Comparison of ENCODE assay signal across 7 cellular contexts in genomic region chr3:189233225-189233858, GRCh38.
A peak's percentile ranks its signal among the peaks of the same experiment; 100 is the strongest.
DNase-seq lines count a peak whose midpoint lies in the region; ATAC-seq and TF ChIP-seq lines count a peak whose summit lies in the region.

No MANE protein-coding gene starts in this region.

- H3K36me3 Mint-ChIP-seq in endothelial cell (ENCODE audit: low read depth, unreplicated experiment): no peaks in the 10 kb centered on the region

- no peak overlapping the region for H3K9ac ChIP-seq in mesendoderm (ENCODE audit: low read length)

- H3K4me3 Mint-ChIP-seq in endothelial cell (ENCODE audit: unreplicated experiment): no peak overlapping the region

- H3K56ac ChIP-seq in mesendoderm (ENCODE audit: low read length): no peak overlapping the region

- no peaks in the 10 kb centered on the region for H3K79me2 ChIP-seq in mesendoderm (ENCODE audit: control insufficient read depth, insufficient read depth, low read length)

- no peak overlapping the region for H2BK5ac ChIP-seq in mesendoderm (ENCODE audit: low read length)

- H3K27me3 Mint-ChIP-seq in endothelial cell (ENCODE audit: unreplicated experiment): peaks cover 1% of the 10 kb centered on the region

- H3K27me3 ChIP-seq in RWPE2 (ENCODE audit: insufficient read depth, poor library complexity, severe bottlenecking) (no peaks in the 10 kb centered on the region), mesendoderm (ENCODE audit: insufficient read depth, low read length, poor library complexity) (no peaks in the 10 kb centered on the region), upper lobe of right lung (no peaks in the 10 kb centered on the region)

- H3K23ac ChIP-seq in mesendoderm (ENCODE audit: low read length): no peak overlapping the region

- no peak overlapping the region for H2AK5ac ChIP-seq in mesendoderm (ENCODE audit: low read length)

- WGBS in mesendoderm (ENCODE audit: extremely low coverage, insufficient coverage, low lambda C conversion rate): no CpG with 5 or more reads among the region's 5 CpGs

- H3K4me2 ChIP-seq in mesendoderm (ENCODE audit: low read length): no peak overlapping the region

- no peak overlapping the region for H4K5ac ChIP-seq in mesendoderm (ENCODE audit: low read length)

- no peak overlapping the region for H3K4ac ChIP-seq in mesendoderm (ENCODE audit: low read depth, low read length)

- H3K4me1 Mint-ChIP-seq in endothelial cell (ENCODE audit: unreplicated experiment): peaks cover 22% of the 10 kb centered on the region

- H2BK15ac ChIP-seq in mesendoderm (replicated peaks; ENCODE audit: low read depth): no peak overlapping the region

- no peak overlapping the region for H3K27ac Mint-ChIP-seq in endothelial cell (ENCODE audit: unreplicated experiment)

- no peak overlapping the region for H4K8ac ChIP-seq in mesendoderm (ENCODE audit: low read depth, low read length)

- H3K4me1 ChIP-seq in RWPE2 (ENCODE audit: insufficient read depth, poor library complexity, severe bottlenecking) (no peaks in the 10 kb centered on the region), mesendoderm (ENCODE audit: control insufficient read depth, low read depth, low read length) (no peaks in the 10 kb centered on the region), upper lobe of right lung (no peaks in the 10 kb centered on the region)

- H3K4me3 ChIP-seq in RWPE2 (ENCODE audit: severe bottlenecking): no peak overlapping the region
- H3K4me3 ChIP-seq in mesendoderm (ENCODE audit: low read length): no peak overlapping the region
- H3K4me3 ChIP-seq in upper lobe of right lung: no peak overlapping the region

- ATAC-seq in RWPE2 (ENCODE audit: low read depth): peak; percentile 83
- ATAC-seq in upper lobe of right lung: peak; percentile 91

- no peaks in the 10 kb centered on the region for H3K79me1 ChIP-seq in mesendoderm (ENCODE audit: low read length)

- TF ChIP-seq CTCF in RWPE2 (IDR thresholded peaks at IDR 0.05; ENCODE audit: poor library complexity, severe bottlenecking) (peak; percentile 87), endothelial cell (IDR thresholded peaks at IDR 0.05; ENCODE audit: unreplicated experiment) (peak; percentile 42), upper lobe of right lung (IDR thresholded peaks at IDR 0.05) (peak; percentile 63)

- DNase-seq in GM03348 (ENCODE audit: low spot score) (peak; percentile 85), LoVo (ENCODE audit: low spot score) (peak; percentile 65), RWPE2 (ENCODE audit: low spot score) (no peak), endothelial cell (ENCODE audit: low spot score) (peak; percentile 57), mesendoderm (peak; percentile 81), upper lobe of right lung (no peak)
- DNase-seq in activated CD4-positive, CD25-positive, alpha-beta regulatory T cell treated with anti-CD3 and anti-CD28 coated beads, Interleukin-2, amount 50 U/mL, for 72 hours: no peak

- H3K36me3 ChIP-seq in RWPE2 (ENCODE audit: low read depth) (no peaks in the 10 kb centered on the region), mesendoderm (ENCODE audit: control insufficient read depth, insufficient read depth, low read length) (no peaks in the 10 kb centered on the region), upper lobe of right lung (no peaks in the 10 kb centered on the region)

- no peak overlapping the region for H3K27ac ChIP-seq in RWPE2 (ENCODE audit: poor library complexity, severe bottlenecking)
- H3K27ac ChIP-seq in mesendoderm (ENCODE audit: low read depth, low read length): no peak overlapping the region
- no peak overlapping the region for H3K27ac ChIP-seq in upper lobe of right lung

- no peak overlapping the region for H3K18ac ChIP-seq in mesendoderm (ENCODE audit: low read length)

- H3K9me3 ChIP-seq in RWPE2 (ENCODE audit: severe bottlenecking) (no peaks in the 10 kb centered on the region), upper lobe of right lung (no peaks in the 10 kb centered on the region)

- no peaks in the 10 kb centered on the region for H3K9me3 Mint-ChIP-seq in endothelial cell (ENCODE audit: unreplicated experiment)

- intact Hi-C loops in upper lobe of right lung (cut with DNase I): no loop called here

- no peak overlapping the region for H2BK120ac ChIP-seq in mesendoderm (ENCODE audit: low read depth, low read length)

Comparison
In these comparisons a context has a peak if more than half of its experiments do, and no peak if none do; other contexts are left out.
1. DNase-seq: peak in GM03348 (single experiment), LoVo (single experiment), endothelial cell (single experiment) and mesendoderm (single experiment); none in RWPE2 (single experiment), upper lobe of right lung (single experiment) and activated CD4-positive, CD25-positive, alpha-beta regulatory T cell treated with anti-CD3 and anti-CD28 coated beads, Interleukin-2, amount 50 U/mL, for 72 hours (single experiment).
2. Peak in every context shown above with its lines, with median percentiles within 50 percentile points of each other: CTCF ChIP-seq.